8 cellular contexts compared by ENCODE assay signal in the genomic region with DNA sequence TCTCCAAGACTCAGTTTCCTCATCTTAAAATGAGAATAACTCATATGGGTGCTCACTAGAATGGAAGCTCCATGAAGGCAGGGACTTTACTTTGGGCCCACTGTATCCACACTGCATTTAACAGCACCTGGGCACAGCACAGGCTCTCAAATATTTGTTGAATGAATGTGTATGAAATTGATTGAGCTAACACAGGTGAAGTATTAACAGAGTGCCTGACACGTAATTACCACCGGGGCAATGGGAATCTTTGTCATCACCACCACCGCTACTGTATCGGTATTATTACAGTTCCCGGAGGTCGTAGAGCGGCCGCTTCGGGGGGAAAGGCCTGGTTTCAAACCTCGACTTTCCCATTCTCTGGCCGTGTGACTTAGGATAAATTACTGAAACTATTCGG. TPM values are rescaled to one million over a fixed set of nuclear protein-coding genes. Genes with fewer than 3 reads are reported as not detected.
DNase-seq lines count a peak whose midpoint lies in the region; ATAC-seq, FAIRE-seq and TF ChIP-seq lines count a peak whose summit lies in the region.

No MANE protein-coding gene starts in this region.

- H3K4me1 ChIP-seq in ES-I3 (ENCODE audit: insufficient read depth, low read length) (peaks cover 30% of the 10 kb centered on the region), esophagus muscularis mucosa (peaks cover 14 to 21% (median 18%) of the 10 kb centered on the region in 4 donors), rectal smooth muscle tissue (ENCODE audit: control insufficient read depth, insufficient read depth, low read length) (peaks cover 8% of the 10 kb centered on the region)

- TF ChIP-seq EP300 in esophagus muscularis mucosa (IDR thresholded peaks at IDR 0.05): no peak

- no peaks in the 10 kb centered on the region for H3K9me3 ChIP-seq in ES-I3 (ENCODE audit: control insufficient read depth, insufficient read depth, low read length)
- H3K9me3 ChIP-seq in esophagus muscularis mucosa: no peaks in the 10 kb centered on the region

- no peak for ATAC-seq in HG02623 (IDR thresholded peaks at IDR 0.05; ENCODE audit: unreplicated experiment)
- ATAC-seq in GM18907 (IDR thresholded peaks at IDR 0.05; ENCODE audit: unreplicated experiment): no peak
- no peak for ATAC-seq in GM21367 (IDR thresholded peaks at IDR 0.05; ENCODE audit: unreplicated experiment)

- TF ChIP-seq POLR2A in esophagus muscularis mucosa (IDR thresholded peaks at IDR 0.05; ENCODE audit: low read depth): no peak

- peak overlapping the region; percentile 80 to 95 (median 88) for H3K4me3 ChIP-seq in esophagus muscularis mucosa
- peak overlapping the region; percentile 96 for H3K4me3 ChIP-seq in rectal smooth muscle tissue (ENCODE audit: low read length)

- FAIRE-seq in RCC 7860 (lab: Jason Lieb, UNC): no peak

- WGBS in esophagus muscularis mucosa: 83% methylated on average over 12 of the region's 12 CpGs

- H3K36me3 ChIP-seq in ES-I3 (ENCODE audit: insufficient read depth, low read length) (no peaks in the 10 kb centered on the region), esophagus muscularis mucosa (no peaks in the 10 kb centered on the region), rectal smooth muscle tissue (ENCODE audit: control insufficient read depth, insufficient read depth, low read length) (no peaks in the 10 kb centered on the region)

- peaks cover 0 to 3% (median 0%) of the 10 kb centered on the region in 4 donors for H3K27me3 ChIP-seq in esophagus muscularis mucosa
- no peaks in the 10 kb centered on the region for H3K27me3 ChIP-seq in rectal smooth muscle tissue (ENCODE audit: control insufficient read depth, insufficient read depth, low read length)

- no peak for TF ChIP-seq CTCF in esophagus muscularis mucosa (IDR thresholded peaks at IDR 0.05)

- DNase-seq in RCC 7860 (ENCODE audit: low spot score): peak; percentile 48
- DNase-seq in esophagus muscularis mucosa (ENCODE audit: extremely low spot score): peak; percentile 60
- no peak for DNase-seq in AML-193 (lab: John Stamatoyannopoulos, UW)

- intact Hi-C loops in esophagus muscularis mucosa (cut with DNase I): loop anchor here (5.0 kb wide), 1 partner anchor 416 kb away; the partner anchor contains the start of gene POLR3B

- H3K27ac ChIP-seq in esophagus muscularis mucosa (replicated peaks in 1 of 4) (peak overlapping the region; percentile 91 to 97 (median 93)), rectal smooth muscle tissue (ENCODE audit: low read depth, low read length) (peak overlapping the region; percentile 99)

- H3K9ac ChIP-seq in ES-I3 (ENCODE audit: low read depth, low read length): peak overlapping the region; percentile 76
- no peak overlapping the region for H3K9ac ChIP-seq in rectal smooth muscle tissue (ENCODE audit: low read length)

RNA-seq across cellular contexts. Expression of gene RIC8B, which starts 1.2 kb away (rescaled TPM):
- total RNA-seq in esophagus muscularis mucosa: 10 to 100 TPM; 13.8 to 19.1 (median 15.3) TPM

Comparison
In these comparisons a context has a peak if more than half of its experiments do, and no peak if none do; other contexts are left out.
1. DNase-seq: peak in RCC 7860 (single experiment) and esophagus muscularis mucosa (single experiment); none in AML-193 (0 of 2).